In the genomic region with DNA sequence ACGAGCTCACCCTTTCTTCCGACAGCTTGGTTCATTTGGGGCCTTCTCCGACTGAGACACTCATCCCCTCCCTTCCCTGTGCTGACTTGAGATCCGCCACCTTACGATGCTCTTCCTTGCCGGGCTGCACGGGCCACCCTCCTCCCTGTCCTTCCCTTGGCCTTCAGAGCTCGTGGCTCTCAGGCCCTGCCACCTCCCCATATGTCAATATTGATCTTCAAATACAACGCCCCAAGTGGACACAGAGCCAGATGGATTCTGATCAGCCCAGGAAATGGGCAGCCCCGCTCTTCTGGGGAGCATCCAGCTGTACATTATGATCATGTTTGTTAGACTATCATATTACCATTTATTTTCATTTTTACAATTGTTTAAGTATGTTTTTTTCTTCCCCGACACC, we compare ENCODE assay signal across 17 cellular contexts.
"Had no signal": no experiment of that assay in that cellular context is flagged by ENCODE, and none has a peak within 500 bp of the region (broad histone marks: within the 10 kb centered on the region; RNA-seq: fewer than 3 reads in every experiment).

No MANE protein-coding gene starts in this region.

- H3K27ac Mint-ChIP-seq: activated CD4-positive, alpha-beta T cell treated with anti-CD3 and anti-CD28 coated beads for 36 hours; activated naive CD4-positive, alpha-beta T cell treated with anti-CD3 and anti-CD28 coated beads for 36 hours; endodermal cell; mesothelial cell of epicardium; stimulated activated naive CD8-positive, alpha-beta T cell treated with anti-CD3 and anti-CD28 coated beads, Interleukin-15, Interleukin-2, amounts not matched to agents 100 ng/mL and 50 ng/mL, for 24 hours; T-cell; WTC11 had no signal

- H3K4me3 Mint-ChIP-seq: activated CD4-positive, alpha-beta T cell treated with anti-CD3 and anti-CD28 coated beads for 36 hours; activated naive CD4-positive, alpha-beta T cell treated with anti-CD3 and anti-CD28 coated beads for 36 hours; endodermal cell; mesothelial cell of epicardium; naive B cell; neural crest cell; stimulated activated naive CD8-positive, alpha-beta T cell treated with anti-CD3 and anti-CD28 coated beads, Interleukin-15, Interleukin-2, amounts not matched to agents 100 ng/mL and 50 ng/mL, for 24 hours; T-cell; WTC11 had no signal

- H3K36me3 Mint-ChIP-seq: naive B cell, T-cell had no signal

- ATAC-seq: activated CD4-positive, alpha-beta T cell treated with anti-CD3 and anti-CD28 coated beads for 36 hours; body of pancreas; foreskin keratinocyte; lower lobe of right lung; psoas muscle; right cardiac atrium; T-cell; upper lobe of right lung; WTC11 had no signal

- H3K4me1 Mint-ChIP-seq: activated CD4-positive, alpha-beta T cell treated with anti-CD3 and anti-CD28 coated beads for 36 hours; endodermal cell; mesothelial cell of epicardium; neural crest cell; T-cell had no signal

- DNase-seq: activated CD4-positive, alpha-beta T cell treated with anti-CD3 and anti-CD28 coated beads for 36 hours; activated CD4-positive, alpha-beta T cell treated with anti-CD3 and anti-CD28 coated beads, Interleukin-2, amount 50 U/mL, for 48 hours; activated naive CD4-positive, alpha-beta T cell treated with anti-CD3 and anti-CD28 coated beads for 36 hours; body of pancreas; caudate nucleus; endodermal cell; foreskin keratinocyte; lower lobe of right lung; naive B cell; psoas muscle; right cardiac atrium; T-cell; upper lobe of right lung had no signal

- H3K9me3 Mint-ChIP-seq: activated naive CD4-positive, alpha-beta T cell treated with anti-CD3 and anti-CD28 coated beads for 36 hours; stimulated activated naive CD8-positive, alpha-beta T cell treated with anti-CD3 and anti-CD28 coated beads, Interleukin-15, Interleukin-2, amounts not matched to agents 100 ng/mL and 50 ng/mL, for 24 hours; T-cell had no signal
